25 cellular contexts compared by ENCODE assay signal in genomic region chr5:7676455-7676854, GRCh38.
"Had no signal": no experiment of that assay in that cellular context is flagged by ENCODE, and none has a peak within 500 bp of the region (broad histone marks: within the 10 kb centered on the region; RNA-seq: fewer than 3 reads in every experiment).

No MANE protein-coding gene starts in this region.

- H3K9me3 ChIP-seq: heart left ventricle, pancreas, right atrium auricular region, spleen, tibial nerve had no signal

- H3K4me3 Mint-ChIP-seq: activated CD4-positive, alpha-beta memory T cell treated with anti-CD3 and anti-CD28 coated beads, Interleukin-2, amount 10 ng/mL, durations not matched to agents 7 days and 5 days; activated CD4-positive, alpha-beta T cell treated with anti-CD3 and anti-CD28 coated beads, Interleukin-2, amount 10 ng/mL, durations not matched to agents 7 days and 5 days; activated naive CD4-positive, alpha-beta T cell treated with anti-CD3 and anti-CD28 coated beads, Interleukin-2, amount 50 U/mL, for 24 hours; activated naive CD8-positive, alpha-beta T cell treated with anti-CD3 and anti-CD28 coated beads, Interleukin-2, amount 50 U/mL, for 24 hours; activated T-cell treated with anti-CD3 and anti-CD28 coated beads, Interleukin-2, amount 50 U/mL, for 24 hours; brain; effector memory CD8-positive, alpha-beta T cell; immature natural killer cell; naive thymus-derived CD4-positive, alpha-beta T cell; T-helper 1 cell treated with Interleukin-12 subunit alpha and Interleukin-12 subunit beta and Interleukin-4 antibody, amounts not matched to agents 30 μg/mL and 1 μg/mL, for 36 hours had no signal

- H3K27ac ChIP-seq: heart left ventricle, pancreas, right atrium auricular region, spleen, tibial nerve had no signal

- H3K4me3 ChIP-seq: heart left ventricle, pancreas, right atrium auricular region, spleen, tibial nerve had no signal

- H3K4me1 Mint-ChIP-seq: activated CD4-positive, alpha-beta memory T cell treated with anti-CD3 and anti-CD28 coated beads, Interleukin-2, amount 10 ng/mL, durations not matched to agents 7 days and 5 days; activated CD4-positive, alpha-beta T cell treated with anti-CD3 and anti-CD28 coated beads, Interleukin-2, amount 10 ng/mL, durations not matched to agents 7 days and 5 days; activated naive CD4-positive, alpha-beta T cell treated with anti-CD3 and anti-CD28 coated beads, Interleukin-2, amount 50 U/mL, for 24 hours; activated naive CD8-positive, alpha-beta T cell treated with anti-CD3 and anti-CD28 coated beads, Interleukin-2, amount 50 U/mL, for 24 hours; immature natural killer cell; naive thymus-derived CD4-positive, alpha-beta T cell had no signal

- H3K27me3 ChIP-seq: heart left ventricle, pancreas, right atrium auricular region, spleen, tibial nerve had no signal

- H3K36me3 ChIP-seq: heart left ventricle, pancreas, right atrium auricular region, spleen, tibial nerve had no signal

- H3K27ac Mint-ChIP-seq: activated CD4-positive, alpha-beta memory T cell treated with anti-CD3 and anti-CD28 coated beads, Interleukin-2, amount 10 ng/mL, durations not matched to agents 7 days and 5 days; activated CD4-positive, alpha-beta T cell treated with anti-CD3 and anti-CD28 coated beads, Interleukin-2, amount 10 ng/mL, durations not matched to agents 7 days and 5 days; activated naive CD4-positive, alpha-beta T cell treated with anti-CD3 and anti-CD28 coated beads, Interleukin-2, amount 50 U/mL, for 24 hours; activated naive CD8-positive, alpha-beta T cell treated with anti-CD3 and anti-CD28 coated beads, Interleukin-2, amount 50 U/mL, for 24 hours; activated T-cell treated with anti-CD3 and anti-CD28 coated beads, Interleukin-2, amount 50 U/mL, for 24 hours; effector memory CD8-positive, alpha-beta T cell; immature natural killer cell; naive thymus-derived CD4-positive, alpha-beta T cell; T-helper 1 cell treated with Interleukin-12 subunit alpha and Interleukin-12 subunit beta and Interleukin-4 antibody, amounts not matched to agents 30 μg/mL and 1 μg/mL, for 36 hours had no signal

- H3K4me1 ChIP-seq: heart left ventricle, pancreas, right atrium auricular region, spleen, tibial nerve had no signal

- ATAC-seq: activated naive CD8-positive, alpha-beta T cell treated with anti-CD3 and anti-CD28 coated beads, Interleukin-2, amount 50 U/mL, for 24 hours; effector memory CD8-positive, alpha-beta T cell; heart left ventricle; naive thymus-derived CD4-positive, alpha-beta T cell; pancreas had no signal

- H3K36me3 Mint-ChIP-seq: activated naive CD4-positive, alpha-beta T cell treated with anti-CD3 and anti-CD28 coated beads, Interleukin-2, amount 50 U/mL, for 24 hours; brain; immature natural killer cell; naive thymus-derived CD4-positive, alpha-beta T cell had no signal

- H3K27me3 Mint-ChIP-seq: activated CD4-positive, alpha-beta memory T cell treated with anti-CD3 and anti-CD28 coated beads, Interleukin-2, amount 10 ng/mL, durations not matched to agents 7 days and 5 days; activated CD4-positive, alpha-beta T cell treated with anti-CD3 and anti-CD28 coated beads, Interleukin-2, amount 10 ng/mL, durations not matched to agents 7 days and 5 days; activated naive CD4-positive, alpha-beta T cell treated with anti-CD3 and anti-CD28 coated beads, Interleukin-2, amount 50 U/mL, for 24 hours; activated naive CD8-positive, alpha-beta T cell treated with anti-CD3 and anti-CD28 coated beads, Interleukin-2, amount 50 U/mL, for 24 hours; activated T-cell treated with anti-CD3 and anti-CD28 coated beads, Interleukin-2, amount 50 U/mL, for 24 hours; effector memory CD8-positive, alpha-beta T cell; naive thymus-derived CD4-positive, alpha-beta T cell had no signal

- DNase-seq: activated CD4-positive, alpha-beta memory T cell treated with anti-CD3 and anti-CD28 coated beads, Interleukin-2, amount 10 ng/mL, durations not matched to agents 7 days and 5 days; activated CD4-positive, alpha-beta T cell treated with anti-CD3 and anti-CD28 coated beads, Interleukin-2, amount 10 ng/mL, durations not matched to agents 7 days and 5 days; activated CD4-positive, CD25-positive, alpha-beta regulatory T cell treated with anti-CD3 and anti-CD28 coated beads, Interleukin-2, amount 50 U/mL, for 72 hours; activated CD8-positive, alpha-beta memory T cell treated with anti-CD3 and anti-CD28 coated beads, Interleukin-2, amount 50 U/mL, for 48 hours; activated gamma-delta T cell treated with Interleukin-2 at 50 U/mL for 16 hours; activated naive CD8-positive, alpha-beta T cell treated with anti-CD3 and anti-CD28 coated beads, Interleukin-2, amount 50 U/mL, for 24 hours; activated T-cell treated with anti-CD3 and anti-CD28 coated beads, Interleukin-2, amount 50 U/mL, for 24 hours; amygdala; cortex of kidney; effector memory CD8-positive, alpha-beta T cell; erythroblast; heart left ventricle; hypothalamus; immature natural killer cell; midbrain; naive thymus-derived CD4-positive, alpha-beta T cell; nucleus accumbens; pancreas; spleen; stimulated activated naive CD4-positive, alpha-beta T cell had no signal

- H3K9me3 Mint-ChIP-seq: activated CD4-positive, alpha-beta memory T cell treated with anti-CD3 and anti-CD28 coated beads, Interleukin-2, amount 10 ng/mL, durations not matched to agents 7 days and 5 days; activated CD4-positive, alpha-beta T cell treated with anti-CD3 and anti-CD28 coated beads, Interleukin-2, amount 10 ng/mL, durations not matched to agents 7 days and 5 days; activated naive CD4-positive, alpha-beta T cell treated with anti-CD3 and anti-CD28 coated beads, Interleukin-2, amount 50 U/mL, for 24 hours; activated naive CD8-positive, alpha-beta T cell treated with anti-CD3 and anti-CD28 coated beads, Interleukin-2, amount 50 U/mL, for 24 hours; activated T-cell treated with anti-CD3 and anti-CD28 coated beads, Interleukin-2, amount 50 U/mL, for 24 hours; brain; T-helper 1 cell treated with Interleukin-12 subunit alpha and Interleukin-12 subunit beta and Interleukin-4 antibody, amounts not matched to agents 30 μg/mL and 1 μg/mL, for 36 hours had no signal
